ENCODE assay signal across 9 cellular contexts in the genomic region with DNA sequence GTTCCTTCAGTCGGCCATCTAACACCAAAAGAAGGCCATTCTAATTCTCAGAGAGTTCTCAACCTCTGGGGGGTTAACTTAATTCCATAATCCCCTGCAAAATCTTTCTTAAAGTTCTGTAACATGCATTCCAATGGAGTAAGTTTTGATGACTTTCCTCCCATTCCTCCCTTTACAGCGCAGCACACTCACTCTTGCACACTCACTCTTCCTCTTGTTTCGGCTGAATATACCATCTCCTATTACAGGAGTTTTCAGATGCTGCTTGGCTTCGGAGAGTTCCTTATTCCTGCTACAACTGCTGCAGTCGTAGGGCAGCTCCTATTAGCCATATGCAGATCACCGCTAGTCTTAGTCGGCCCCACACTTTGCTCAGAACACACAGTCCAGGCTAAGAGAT. TPM values are rescaled to one million over a fixed set of nuclear protein-coding genes. Genes with fewer than 3 reads are reported as not detected.
A peak's percentile ranks its signal among the peaks of the same experiment; 100 is the strongest.
DNase-seq lines count a peak whose midpoint lies in the region; ATAC-seq, FAIRE-seq and TF ChIP-seq lines count a peak whose summit lies in the region.
"Had no signal": no experiment of that assay in that cellular context is flagged by ENCODE, and none has a peak within 500 bp of the region (broad histone marks: within the 10 kb centered on the region; RNA-seq: fewer than 3 reads in every experiment).

No MANE protein-coding gene starts in this region.

- H3K27ac ChIP-seq in A549 (no peak overlapping the region), brain microvascular endothelial cell (no peak overlapping the region), muscle layer of colon (ENCODE audit: low read depth, low read length) (no peak overlapping the region)

- in situ Hi-C loops in brain microvascular endothelial cell (cut with HindIII; ENCODE audit: low pct_ligation_motif_present, low sequenced_read_pairs) = no loop called here

- no peaks in the 10 kb centered on the region for H3K36me3 ChIP-seq in Loucy (ENCODE audit: insufficient read depth, low read length)
- no peaks in the 10 kb centered on the region for H3K36me3 ChIP-seq in brain microvascular endothelial cell (replicated peaks)
- no peaks in the 10 kb centered on the region for H3K36me3 ChIP-seq in muscle layer of colon (ENCODE audit: insufficient read depth, low read length)

- no peak for ATAC-seq in A549
- no peak for ATAC-seq in HG03097 (IDR thresholded peaks at IDR 0.05; ENCODE audit: low FRiP score, unreplicated experiment)
- no peak for ATAC-seq in GM21786 (IDR thresholded peaks at IDR 0.05; ENCODE audit: unreplicated experiment)

- H3K79me2 ChIP-seq in Loucy (ENCODE audit: insufficient read depth, low read length) = no peaks in the 10 kb centered on the region

- H3K9me2 ChIP-seq in Loucy (replicated peaks; ENCODE audit: low read depth, low read length) = no peaks in the 10 kb centered on the region

- peak overlapping the region; percentile 16; the same call in 1 of the 2 replicates for H2AFZ ChIP-seq in Loucy (ENCODE audit: low read length)

- no peak overlapping the region for H3K4me3 ChIP-seq in A549
- no peak overlapping the region for H3K4me3 ChIP-seq in Loucy (ENCODE audit: low read length, poor library complexity, severe bottlenecking)
- H3K4me3 ChIP-seq in brain microvascular endothelial cell (ENCODE audit: low read depth, low read length) = peak overlapping the region; percentile 39
- peak overlapping the region in 1 of 2 donors; percentile 66 for H3K4me3 ChIP-seq in muscle layer of colon (ENCODE audit: low read depth in 1 of 2, low read length in 2 of 2)

- H3K9ac ChIP-seq in Loucy (ENCODE audit: low read depth, low read length, poor library complexity, severe bottlenecking) (peak overlapping the region; percentile 25), muscle layer of colon (ENCODE audit: low read length) (peak overlapping the region; percentile 17)

- no peaks in the 10 kb centered on the region for H3F3A ChIP-seq in Loucy (ENCODE audit: low read depth)

- TF ChIP-seq EP300 in A549 (IDR thresholded peaks at IDR 0.05) = no peak

- POLR2A ChIA-PET in A549 (lab: Yijun Ruan, JAX) = no interaction called here

- WGBS in A549 (ENCODE audit: missing lambda C conversion rate) = 73% methylated on average over 7 of the region's 7 CpGs

- TF ChIP-seq POLR2A in A549 (IDR thresholded peaks at IDR 0.05; ENCODE audit: low read length) = no peak

- H3K4me1 ChIP-seq in A549 (no peaks in the 10 kb centered on the region), Loucy (ENCODE audit: insufficient read depth, low read length, poor library complexity, severe bottlenecking) (peaks cover 11% of the 10 kb centered on the region), muscle layer of colon (ENCODE audit: insufficient read depth, low read length) (peaks cover 21% of the 10 kb centered on the region)

- H3K9me3 ChIP-seq in A549 (no peaks in the 10 kb centered on the region), Loucy (ENCODE audit: insufficient read depth, low read depth, low read length) (no peaks in the 10 kb centered on the region), muscle layer of colon (ENCODE audit: low read length) (no peaks in the 10 kb centered on the region)

- no peaks in the 10 kb centered on the region for H4K20me1 ChIP-seq in Loucy (ENCODE audit: insufficient read depth, low read length, poor library complexity, severe bottlenecking)

- CTCF ChIA-PET in A549 (lab: Yijun Ruan, JAX) = no interaction called here

- H3K4me2 ChIP-seq in A549 (peak overlapping the region; percentile 32; the same call in 1 of the 3 replicates), Loucy (ENCODE audit: low read depth, low read length, poor library complexity, severe bottlenecking) (peak overlapping the region; percentile 33)

- DNase-seq in A549 (ENCODE audit: low read depth in 1 of 2, low spot score in 1 of 2) (no peak), brain microvascular endothelial cell (no peak), iPS-NIHi11 (ENCODE audit: low spot score) (no peak), HuH-7.5 (ENCODE audit: low spot score) (no peak)
- DNase-seq: NCI-H446 had no signal

- no peak for FAIRE-seq in A549 (lab: Jason Lieb, UNC)

- H3K27me3 ChIP-seq in Loucy (ENCODE audit: insufficient read depth, low read length, poor library complexity, severe bottlenecking) (no peaks in the 10 kb centered on the region), brain microvascular endothelial cell (replicated peaks) (no peaks in the 10 kb centered on the region), muscle layer of colon (ENCODE audit: control insufficient read depth in 1 of 2, insufficient read depth in 2 of 2, low read length in 2 of 2) (no peaks in the 10 kb centered on the region)

- TF ChIP-seq CTCF in A549 (IDR thresholded peaks at IDR 0.05) (no peak), Loucy (conservative IDR thresholded peaks at IDR 0.05; ENCODE audit: low read length) (no peak), brain microvascular endothelial cell (IDR thresholded peaks at IDR 0.05; ENCODE audit: low read depth, low read length, missing control alignments) (no peak)

- no peak for TF ChIP-seq RAD21 in A549 (conservative IDR thresholded peaks at IDR 0.05 in 1 of 2, IDR thresholded peaks at IDR 0.05 in 1 of 2)

TF ChIP-seq in A549, 52 proteins besides CTCF, POLR2A, EP300 and RAD21:
- TF ChIP-seq, protein P1, sequence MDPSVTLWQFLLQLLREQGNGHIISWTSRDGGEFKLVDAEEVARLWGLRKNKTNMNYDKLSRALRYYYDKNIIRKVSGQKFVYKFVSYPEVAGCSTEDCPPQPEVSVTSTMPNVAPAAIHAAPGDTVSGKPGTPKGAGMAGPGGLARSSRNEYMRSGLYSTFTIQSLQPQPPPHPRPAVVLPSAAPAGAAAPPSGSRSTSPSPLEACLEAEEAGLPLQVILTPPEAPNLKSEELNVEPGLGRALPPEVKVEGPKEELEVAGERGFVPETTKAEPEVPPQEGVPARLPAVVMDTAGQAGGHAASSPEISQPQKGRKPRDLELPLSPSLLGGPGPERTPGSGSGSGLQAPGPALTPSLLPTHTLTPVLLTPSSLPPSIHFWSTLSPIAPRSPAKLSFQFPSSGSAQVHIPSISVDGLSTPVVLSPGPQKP (IDR thresholded peaks at IDR 0.05; ENCODE audit: low read depth, low read length) = no peak
- TF ChIP-seq CBX2 (IDR thresholded peaks at IDR 0.05; ENCODE audit: borderline replicate concordance, low read depth) (no peak), HEYL (CRISPR knock-in tag; IDR thresholded peaks at IDR 0.05) (no peak), NFE2L2 (conservative IDR thresholded peaks at IDR 0.05; ENCODE audit: low read length) (no peak), HOXB5 (CRISPR knock-in tag; IDR thresholded peaks at IDR 0.05) (no peak), BHLHE40 (IDR thresholded peaks at IDR 0.05; ENCODE audit: low read depth, low read length) (no peak), MAZ (IDR thresholded peaks at IDR 0.05; ENCODE audit: borderline replicate concordance, low read depth, low read length) (no peak), MYC (IDR thresholded peaks at IDR 0.05; ENCODE audit: borderline replicate concordance, low read length) (no peak), ZSCAN20 (CRISPR knock-in tag; IDR thresholded peaks at IDR 0.05) (no peak), ZNF302 (CRISPR knock-in tag; IDR thresholded peaks at IDR 0.05) (no peak), SREBF2 (IDR thresholded peaks at IDR 0.05) (no peak)
- TF ChIP-seq, protein P2, sequence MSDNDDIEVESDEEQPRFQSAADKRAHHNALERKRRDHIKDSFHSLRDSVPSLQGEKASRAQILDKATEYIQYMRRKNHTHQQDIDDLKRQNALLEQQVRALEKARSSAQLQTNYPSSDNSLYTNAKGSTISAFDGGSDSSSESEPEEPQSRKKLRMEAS (IDR thresholded peaks at IDR 0.05) = no peak
- TF ChIP-seq, protein P3, sequence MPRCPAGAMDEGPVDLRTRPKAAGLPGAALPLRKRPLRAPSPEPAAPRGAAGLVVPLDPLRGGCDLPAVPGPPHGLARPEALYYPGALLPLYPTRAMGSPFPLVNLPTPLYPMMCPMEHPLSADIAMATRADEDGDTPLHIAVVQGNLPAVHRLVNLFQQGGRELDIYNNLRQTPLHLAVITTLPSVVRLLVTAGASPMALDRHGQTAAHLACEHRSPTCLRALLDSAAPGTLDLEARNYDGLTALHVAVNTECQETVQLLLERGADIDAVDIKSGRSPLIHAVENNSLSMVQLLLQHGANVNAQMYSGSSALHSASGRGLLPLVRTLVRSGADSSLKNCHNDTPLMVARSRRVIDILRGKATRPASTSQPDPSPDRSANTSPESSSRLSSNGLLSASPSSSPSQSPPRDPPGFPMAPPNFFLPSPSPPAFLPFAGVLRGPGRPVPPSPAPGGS (IDR thresholded peaks at IDR 0.05) = no peak
- TF ChIP-seq, protein P4, sequence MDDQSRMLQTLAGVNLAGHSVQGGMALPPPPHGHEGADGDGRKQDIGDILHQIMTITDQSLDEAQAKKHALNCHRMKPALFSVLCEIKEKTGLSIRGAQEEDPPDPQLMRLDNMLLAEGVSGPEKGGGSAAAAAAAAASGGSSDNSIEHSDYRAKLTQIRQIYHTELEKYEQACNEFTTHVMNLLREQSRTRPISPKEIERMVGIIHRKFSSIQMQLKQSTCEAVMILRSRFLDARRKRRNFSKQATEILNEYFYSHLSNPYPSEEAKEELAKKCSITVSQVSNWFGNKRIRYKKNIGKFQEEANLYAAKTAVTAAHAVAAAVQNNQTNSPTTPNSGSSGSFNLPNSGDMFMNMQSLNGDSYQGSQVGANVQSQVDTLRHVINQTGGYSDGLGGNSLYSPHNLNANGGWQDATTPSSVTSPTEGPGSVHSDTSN (IDR thresholded peaks at IDR 0.05) = no peak

RNA-seq across cellular contexts. Expression of a gene that starts 53.6 kb away (rescaled TPM):
- polyA plus RNA-seq in A549 (2011; rRNA removed) (not detected in 2 replicates), A549 (2017; fragmentation: RNase III; extraction: RNeasy Plus Mini Kit Qiagen cat#74134 plus additional on column Dnase treatment) (not detected in 3 replicates)
- not detected in 2 replicates for polyA plus RNA-seq in A549 (2012; cell fraction: cytosol; rRNA removed)
- polyA plus RNA-seq in A549 (2012; cell fraction: nucleus; rRNA removed) = not detected in 2 replicates
- not detected in 2 replicates for polyA minus RNA-seq in A549 (2011; rRNA and poly(A)+ RNA removed)
